In genomic region chr6:146857960-146858308, GRCh38 we compare ENCODE assay signal across 7 cellular contexts.
A peak's percentile ranks its signal among the peaks of the same experiment; 100 is the strongest.
DNase-seq lines count a peak whose midpoint lies in the region; ATAC-seq and TF ChIP-seq lines count a peak whose summit lies in the region.

No MANE protein-coding gene starts in this region.

- H3K27ac ChIP-seq in PC-9: no peak overlapping the region
- H3K27ac ChIP-seq in fibroblast of lung (ENCODE audit: insufficient read depth, low read length): peak overlapping the region; percentile 85
- H3K27ac ChIP-seq in parathyroid adenoma: peak overlapping the region; percentile 98
- H3K27ac ChIP-seq in OCI-LY7 (ENCODE audit: low read depth, low read length, poor library complexity, severe bottlenecking): no peak overlapping the region

- peak overlapping the region; percentile 71; the same call in 1 of the 2 replicates for H3K4me2 ChIP-seq in PC-9
- peak overlapping the region; percentile 89 for H3K4me2 ChIP-seq in fibroblast of lung (ENCODE audit: extremely low read depth, insufficient read depth, low read length)
- peak overlapping the region; percentile 44 for H3K4me2 ChIP-seq in parathyroid adenoma (ENCODE audit: low read length)
- H3K4me2 ChIP-seq in OCI-LY7 (ENCODE audit: low read length): no peak overlapping the region

- peak overlapping the region; percentile 26; the same call in 1 of the 2 replicates for H3K4me3 ChIP-seq in PC-9
- H3K4me3 ChIP-seq in fibroblast of lung (replicated peaks in 1 of 4; ENCODE audit: control extremely low read depth in 1 of 4, insufficient read depth in 1 of 4, low read depth in 3 of 4, low read length in 4 of 4): peak overlapping the region in 3 of 4 experiments; percentile 26 to 43 (median 32)
- H3K4me3 ChIP-seq in parathyroid adenoma (ENCODE audit: low read depth, low read length): peak overlapping the region; percentile 25
- no peak overlapping the region for H3K4me3 ChIP-seq in OCI-LY7 (ENCODE audit: low read depth, low read length, poor library complexity, severe bottlenecking)

- BruUV-seq in PC-9 (replicated peaks; lab: Mats Ljungman, UMichigan) (no TSS peak), OCI-LY7 (replicated peaks; lab: Mats Ljungman, UMichigan) (no TSS peak)

- TF ChIP-seq CTCF in PC-9 (conservative IDR thresholded peaks at IDR 0.05) (no peak), fibroblast of lung (conservative IDR thresholded peaks at IDR 0.05 in 1 of 2, IDR thresholded peaks at IDR 0.05 in 1 of 2; ENCODE audit: low read depth in 1 of 2, low read length in 2 of 2) (no peak), parathyroid adenoma (IDR thresholded peaks at IDR 0.05) (no peak), OCI-LY7 (conservative IDR thresholded peaks at IDR 0.05; ENCODE audit: low read length) (no peak)

- H3K9me3 ChIP-seq in PC-9 (ENCODE audit: insufficient read depth, low read depth) (no peaks in the 10 kb centered on the region), fibroblast of lung (ENCODE audit: control insufficient read depth, insufficient read depth, low read depth, low read length) (no peaks in the 10 kb centered on the region), parathyroid adenoma (ENCODE audit: control insufficient read depth, low read length) (no peaks in the 10 kb centered on the region), OCI-LY7 (ENCODE audit: low read length) (no peaks in the 10 kb centered on the region)

- H4K20me1 ChIP-seq in PC-9 (ENCODE audit: insufficient read depth) (no peaks in the 10 kb centered on the region), fibroblast of lung (ENCODE audit: control insufficient read depth, extremely low read depth, insufficient read depth, low read length) (no peaks in the 10 kb centered on the region), OCI-LY7 (ENCODE audit: insufficient read depth, low read length) (no peaks in the 10 kb centered on the region)

- no peaks in the 10 kb centered on the region for H3K4me1 ChIP-seq in PC-9 (replicated peaks; ENCODE audit: insufficient read depth)
- peaks cover 10% of the 10 kb centered on the region for H3K4me1 ChIP-seq in fibroblast of lung (ENCODE audit: control insufficient read depth, extremely low read depth, insufficient read depth, low read length)
- H3K4me1 ChIP-seq in parathyroid adenoma: peaks cover 46% of the 10 kb centered on the region
- no peaks in the 10 kb centered on the region for H3K4me1 ChIP-seq in OCI-LY7 (ENCODE audit: insufficient read depth, low read length, poor library complexity, severe bottlenecking)

- DNase-seq in PC-9 (no peak), fibroblast of lung (ENCODE audit: low read depth in 2 of 2) (no peak), OCI-LY7 (ENCODE audit: low spot score) (no peak)

- H3K36me3 ChIP-seq in PC-9 (ENCODE audit: low read depth) (no peaks in the 10 kb centered on the region), fibroblast of lung (ENCODE audit: control insufficient read depth, insufficient read depth, low read length) (no peaks in the 10 kb centered on the region), parathyroid adenoma (ENCODE audit: control insufficient read depth, insufficient read depth, low read length) (no peaks in the 10 kb centered on the region), OCI-LY7 (ENCODE audit: insufficient read depth, low read length) (no peaks in the 10 kb centered on the region)

- no peaks in the 10 kb centered on the region for H3K79me2 ChIP-seq in PC-9 (ENCODE audit: low read depth)
- no peaks in the 10 kb centered on the region for H3K79me2 ChIP-seq in fibroblast of lung (ENCODE audit: control insufficient read depth, insufficient read depth, low read length)
- H3K79me2 ChIP-seq in parathyroid adenoma: no peaks in the 10 kb centered on the region
- no peaks in the 10 kb centered on the region for H3K79me2 ChIP-seq in OCI-LY7 (ENCODE audit: insufficient read depth, low read depth, low read length)

- H2AFZ ChIP-seq in PC-9 (0 out of 2 replicates have a peak overlapping the region, but pooled peaks have one; percentile 50), fibroblast of lung (ENCODE audit: low read length) (peak overlapping the region; percentile 90), parathyroid adenoma (peak overlapping the region; percentile 92), OCI-LY7 (ENCODE audit: low read length) (no peak overlapping the region)

- no peaks in the 10 kb centered on the region for H3K9me2 ChIP-seq in PC-9 (ENCODE audit: insufficient read depth)
- H3K9me2 ChIP-seq in OCI-LY7 (ENCODE audit: insufficient read depth, low read length): no peaks in the 10 kb centered on the region

- H3K9ac ChIP-seq in fibroblast of lung (ENCODE audit: insufficient read depth, low read length) (peak overlapping the region; percentile 60), parathyroid adenoma (peak overlapping the region; percentile 1)

- ATAC-seq in GM18867 (IDR thresholded peaks at IDR 0.05; ENCODE audit: unreplicated experiment) (peak; percentile 28), HG02678 (IDR thresholded peaks at IDR 0.05; ENCODE audit: unreplicated experiment) (peak; percentile 27), HG02981 (IDR thresholded peaks at IDR 0.05; ENCODE audit: unreplicated experiment) (no peak)

- H3K27me3 ChIP-seq in PC-9 (ENCODE audit: insufficient read depth, low read depth): no peaks in the 10 kb centered on the region
- no peaks in the 10 kb centered on the region for H3K27me3 ChIP-seq in fibroblast of lung (ENCODE audit: control insufficient read depth, insufficient read depth, low read length)
- no peaks in the 10 kb centered on the region for H3K27me3 ChIP-seq in parathyroid adenoma (ENCODE audit: control insufficient read depth, insufficient read depth, low read length)

- CTCF ChIA-PET in PC-9 (lab: Charles Lee) (no interaction called here), OCI-LY7 (lab: Charles Lee; ENCODE audit: unreplicated experiment) (no interaction called here)

- POLR2A ChIA-PET in PC-9 (lab: Charles Lee; ENCODE audit: unreplicated experiment) (no interaction called here), OCI-LY7 (lab: Charles Lee) (no interaction called here)

- intact Hi-C loops in PC-9 (cut with micrococcal nuclease; ENCODE audit: unreplicated experiment): loop anchor here (2.0 kb wide), 1 partner anchor 71 kb away; no protein-coding TSS in a partner anchor
- intact Hi-C loops in OCI-LY7 (cut with micrococcal nuclease; ENCODE audit: unreplicated experiment): loop anchor here (1.0 kb wide), 1 partner anchor 427 kb away; no protein-coding TSS in a partner anchor

- no peaks in the 10 kb centered on the region for H3F3A ChIP-seq in PC-9 (ENCODE audit: insufficient read depth, low read depth)

Comparison
In these comparisons a context has a peak if more than half of its experiments do, and no peak if none do; other contexts are left out.
1. H3K27ac ChIP-seq: peak in fibroblast of lung (single experiment) and parathyroid adenoma (single experiment); none in PC-9 (single experiment) and OCI-LY7 (single experiment).